In genomic region chr5:178797101-178797521, GRCh38 we compare ENCODE assay signal across 13 cellular contexts.
"Had no signal": no experiment of that assay in that cellular context is flagged by ENCODE, and none has a peak within 500 bp of the region (broad histone marks: within the 10 kb centered on the region; RNA-seq: fewer than 3 reads in every experiment).

No MANE protein-coding gene starts in this region.

- H3K27me3 ChIP-seq: pancreas, sigmoid colon, transverse colon had no signal

- H3K27ac ChIP-seq: breast epithelium, gastroesophageal sphincter, pancreas, sigmoid colon, spleen, transverse colon had no signal

- H3K36me3 Mint-ChIP-seq: activated naive CD4-positive, alpha-beta T cell treated with anti-CD3 and anti-CD28 coated beads, Interleukin-2, amount 50 U/mL, for 72 hours had no signal

- FAIRE-seq: pancreas had no signal

- H3K9me3 ChIP-seq: breast epithelium, gastroesophageal sphincter, pancreas, sigmoid colon, transverse colon had no signal

- H3K4me3 ChIP-seq: breast epithelium, gastroesophageal sphincter, lung, pancreas, sigmoid colon, spleen, transverse colon had no signal

- H3K4me1 ChIP-seq: breast epithelium, gastroesophageal sphincter, pancreas, sigmoid colon, spleen, transverse colon had no signal

- ATAC-seq: gastroesophageal sphincter, left colon, pancreas had no signal

- DNase-seq: activated CD4-positive, alpha-beta T cell treated with anti-CD3 and anti-CD28 coated beads, Interleukin-2, amount 50 U/mL, for 1 hour; activated CD4-positive, CD25-positive, alpha-beta regulatory T cell; activated effector memory CD4-positive, alpha-beta T cell treated with Interleukin-2 at 50 U/mL for 16 hours; anterior cingulate cortex; left colon; sigmoid colon; spleen; transverse colon had no signal

- H3K36me3 ChIP-seq: breast epithelium, gastroesophageal sphincter, pancreas, sigmoid colon, spleen, transverse colon had no signal
